Comparison of ENCODE assay signal across 12 cellular contexts in genomic region chr7:44799939-44800338, GRCh38. TPM values are rescaled to one million over a fixed set of nuclear protein-coding genes. Genes with fewer than 3 reads are reported as not detected.
A peak's percentile ranks its signal among the peaks of the same experiment; 100 is the strongest.
DNase-seq lines count a peak whose midpoint lies in the region; ATAC-seq and TF ChIP-seq lines count a peak whose summit lies in the region.
"Had no signal": no experiment of that assay in that cellular context is flagged by ENCODE, and none has a peak within 500 bp of the region (broad histone marks: within the 10 kb centered on the region; RNA-seq: fewer than 3 reads in every experiment).

No MANE protein-coding gene starts in this region.

- H4K20me1 ChIP-seq in smooth muscle cell (ENCODE audit: low read depth) = peaks cover 68% of the 10 kb centered on the region

- no peak overlapping the region for H2AFZ ChIP-seq in smooth muscle cell (ENCODE audit: low read depth)

- POLR2A ChIA-PET in GM10248 (lab: Yijun Ruan, JAX) = interaction anchor here (0.7 to 0.9 kb wide), 2 partner anchors 179 to 232 kb away, joined by 4 to 5 read pairs; no protein-coding TSS in a partner anchor

- no peak overlapping the region for H3K4me2 ChIP-seq in smooth muscle cell

- H3K9me3 ChIP-seq in RWPE2 (ENCODE audit: severe bottlenecking) (no peaks in the 10 kb centered on the region), endodermal cell (ENCODE audit: control insufficient read depth, low read length) (no peaks in the 10 kb centered on the region), smooth muscle cell (replicated peaks; ENCODE audit: low read depth) (no peaks in the 10 kb centered on the region)

- no peaks in the 10 kb centered on the region for H3K9me3 Mint-ChIP-seq in activated naive CD4-positive, alpha-beta T cell treated with anti-CD3 and anti-CD28 coated beads for 36 hours
- H3K9me3 Mint-ChIP-seq in endodermal cell = no peaks in the 10 kb centered on the region
- H3K9me3 Mint-ChIP-seq: stimulated activated memory B cell treated with anti-CD40 and anti-IgM and Interleukin-4, amounts not matched to agents 10 μg/mL and 1 μg/mL and 100 μg/mL, for 72 hours had no signal

- peak overlapping the region; percentile 0 for H3K4me3 Mint-ChIP-seq in activated naive CD4-positive, alpha-beta T cell treated with anti-CD3 and anti-CD28 coated beads for 36 hours
- peak overlapping the region; percentile 14 for H3K4me3 Mint-ChIP-seq in endodermal cell
- H3K4me3 Mint-ChIP-seq: stimulated activated memory B cell treated with anti-CD40 and anti-IgM and Interleukin-4, amounts not matched to agents 10 μg/mL and 1 μg/mL and 100 μg/mL, for 72 hours had no signal

- no peak for TF ChIP-seq CTCF in RWPE2 (IDR thresholded peaks at IDR 0.05; ENCODE audit: poor library complexity, severe bottlenecking)
- no peak for TF ChIP-seq CTCF in endodermal cell (conservative IDR thresholded peaks at IDR 0.05)
- no peak for TF ChIP-seq CTCF in smooth muscle cell (IDR thresholded peaks at IDR 0.05; ENCODE audit: borderline replicate concordance, insufficient read depth, poor library complexity, severe bottlenecking)
- TF ChIP-seq CTCF in GM10248 (IDR thresholded peaks at IDR 0.05; ENCODE audit: control extremely low read depth, extremely low read depth, low read depth, missing control alignments) = no peak

- intact Hi-C loops in activated naive CD4-positive, alpha-beta T cell treated with anti-CD3 and anti-CD28 coated beads for 36 hours (cut with micrococcal nuclease) = no loop called here

- H3K4me1 Mint-ChIP-seq in activated naive CD4-positive, alpha-beta T cell treated with anti-CD3 and anti-CD28 coated beads for 36 hours (ENCODE audit: low read depth) = peaks cover 30% of the 10 kb centered on the region
- peaks cover 11% of the 10 kb centered on the region for H3K4me1 Mint-ChIP-seq in endodermal cell

- H3K9ac ChIP-seq in endodermal cell (ENCODE audit: extremely low read depth, low read length, poor library complexity, severe bottlenecking) (no peak overlapping the region), smooth muscle cell (ENCODE audit: low read depth) (no peak overlapping the region)

- H3K27me3 ChIP-seq in RWPE2 (ENCODE audit: insufficient read depth, poor library complexity, severe bottlenecking) (no peaks in the 10 kb centered on the region), endodermal cell (ENCODE audit: control insufficient read depth, insufficient read depth, low read length, poor library complexity, severe bottlenecking) (no peaks in the 10 kb centered on the region), smooth muscle cell (ENCODE audit: low read depth) (no peaks in the 10 kb centered on the region)

- H3K36me3 Mint-ChIP-seq in activated naive CD4-positive, alpha-beta T cell treated with anti-CD3 and anti-CD28 coated beads for 36 hours (ENCODE audit: low read depth) = peaks cover 54% of the 10 kb centered on the region
- peaks cover 59% of the 10 kb centered on the region for H3K36me3 Mint-ChIP-seq in endodermal cell (ENCODE audit: low read depth)

- peaks cover 14% of the 10 kb centered on the region for H3K4me1 ChIP-seq in RWPE2 (ENCODE audit: insufficient read depth, poor library complexity, severe bottlenecking)
- peaks cover 3% of the 10 kb centered on the region for H3K4me1 ChIP-seq in endodermal cell (ENCODE audit: control insufficient read depth, insufficient read depth, low read length)
- H3K4me1 ChIP-seq in smooth muscle cell (ENCODE audit: low read depth) = peaks cover 14% of the 10 kb centered on the region

- H3K4me3 ChIP-seq in RWPE2 (ENCODE audit: severe bottlenecking) = no peak overlapping the region
- H3K4me3 ChIP-seq in endodermal cell (ENCODE audit: low read length) = no peak overlapping the region
- H3K4me3 ChIP-seq in smooth muscle cell = no peak overlapping the region

- H3K27ac Mint-ChIP-seq in activated naive CD4-positive, alpha-beta T cell treated with anti-CD3 and anti-CD28 coated beads for 36 hours = peak overlapping the region; percentile 32
- peak overlapping the region; percentile 18 for H3K27ac Mint-ChIP-seq in endodermal cell
- H3K27ac Mint-ChIP-seq: stimulated activated memory B cell treated with anti-CD40 and anti-IgM and Interleukin-4, amounts not matched to agents 10 μg/mL and 1 μg/mL and 100 μg/mL, for 72 hours had no signal

- ATAC-seq in RWPE2 (ENCODE audit: low read depth) (no peak), GM21381 (IDR thresholded peaks at IDR 0.05; ENCODE audit: unreplicated experiment) (no peak)
- ATAC-seq: HCT116; stimulated activated memory B cell treated with anti-CD40 and anti-IgM and Interleukin-4, amounts not matched to agents 10 μg/mL and 1 μg/mL and 100 μg/mL, for 72 hours had no signal

- WGBS in endodermal cell (ENCODE audit: insufficient coverage in 1 of 2, insufficient read length in 1 of 2), 2 experiments = 74 to 97% methylated on average over 3 to 4 of the region's 4 CpGs
- 74% methylated on average over 4 of the region's 4 CpGs for WGBS in smooth muscle cell (ENCODE audit: low lambda C conversion rate)

- DNase-seq in activated naive CD4-positive, alpha-beta T cell treated with anti-CD3 and anti-CD28 coated beads for 36 hours = no peak
- DNase-seq in activated naive CD4-positive, alpha-beta T cell treated with Interleukin-2 at 50 U/mL for 16 hours = no peak
- no peak for DNase-seq in RWPE2 (ENCODE audit: low spot score)
- DNase-seq in endodermal cell = no peak
- no peak for DNase-seq in smooth muscle cell (lab: John Stamatoyannopoulos, UW; ENCODE audit: unreplicated experiment)
- no peak for DNase-seq in middle frontal gyrus (ENCODE audit: extremely low spot score, low spot score)
- DNase-seq in GM10248 (ENCODE audit: extremely low spot score) = no peak
- DNase-seq: NCI-H1417 treated with DMSO at 0.1 percent for 48 hours, NCI-H510A had no signal

- H3K27me3 Mint-ChIP-seq in activated naive CD4-positive, alpha-beta T cell treated with anti-CD3 and anti-CD28 coated beads for 36 hours (ENCODE audit: low read depth) = no peaks in the 10 kb centered on the region
- H3K27me3 Mint-ChIP-seq in endodermal cell (ENCODE audit: insufficient read depth) = no peaks in the 10 kb centered on the region
- H3K27me3 Mint-ChIP-seq: stimulated activated memory B cell treated with anti-CD40 and anti-IgM and Interleukin-4, amounts not matched to agents 10 μg/mL and 1 μg/mL and 100 μg/mL, for 72 hours had no signal

- H3K27ac ChIP-seq in RWPE2 (ENCODE audit: poor library complexity, severe bottlenecking) = peak overlapping the region; percentile 97
- no peak overlapping the region for H3K27ac ChIP-seq in endodermal cell (ENCODE audit: low read depth, low read length)
- peak overlapping the region; percentile 99 for H3K27ac ChIP-seq in smooth muscle cell (ENCODE audit: low read depth)

- H3F3A ChIP-seq in smooth muscle cell (ENCODE audit: low read depth) = peaks cover 39% of the 10 kb centered on the region

- H3K36me3 ChIP-seq in RWPE2 (ENCODE audit: low read depth) (peaks cover 67% of the 10 kb centered on the region), endodermal cell (ENCODE audit: control insufficient read depth, insufficient read depth, low read length) (peaks cover 62% of the 10 kb centered on the region), smooth muscle cell (ENCODE audit: low read depth) (peaks cover 12% of the 10 kb centered on the region)

- CTCF ChIA-PET in activated naive CD4-positive, alpha-beta T cell treated with anti-CD3 and anti-CD28 coated beads for 36 hours (lab: Charles Lee) = interaction anchor here (0.6 kb wide), 1 partner anchor 100 kb away, joined by 3 read pairs; no protein-coding TSS in a partner anchor
- CTCF ChIA-PET in GM10248 (lab: Yijun Ruan, JAX) = interaction anchor here (0.8 to 4.4 kb wide), 4 partner anchors 9 to 198 kb away, joined by 3 to 24 read pairs (median 3); partner anchors contain the start of gene H2AZ2

- peaks cover 42% of the 10 kb centered on the region for H3K79me2 ChIP-seq in smooth muscle cell (ENCODE audit: low read depth)

RNA-seq across cellular contexts. Expression of gene PPIA, which starts 3.5 kb away (rescaled TPM):
- 1,000 to 10,000 TPM; 3,406 to 3,423 TPM for total RNA-seq in activated naive CD4-positive, alpha-beta T cell treated with anti-CD3 and anti-CD28 coated beads for 36 hours
- total RNA-seq in endodermal cell (1,000 to 10,000 TPM; 1,857 to 1,899 TPM), smooth muscle cell (3,153 and 3,434 TPM in 2 replicates)
- 2,447 TPM for polyA plus RNA-seq in endodermal cell (2013, experiment 1 of 2)
- polyA plus RNA-seq in endodermal cell (2013, experiment 2 of 2) = 2,352 TPM
- 2,853 and 2,990 TPM in 2 replicates for polyA plus RNA-seq in smooth muscle cell

RNA-seq across cellular contexts. Expression of gene H2AZ2, which starts 47.9 kb away (rescaled TPM):
- total RNA-seq in activated naive CD4-positive, alpha-beta T cell treated with anti-CD3 and anti-CD28 coated beads for 36 hours = 100 to 1,000 TPM; 344 to 361 TPM
- total RNA-seq in endodermal cell (100 to 1,000 TPM; 179 to 201 TPM), smooth muscle cell (135 and 143 TPM in 2 replicates)
- 297 TPM for polyA plus RNA-seq in endodermal cell (2013, experiment 1 of 2)
- polyA plus RNA-seq in endodermal cell (2013, experiment 2 of 2) = 283 TPM
- polyA plus RNA-seq in smooth muscle cell = 117 and 122 TPM in 2 replicates

RNA-seq across cellular contexts. Expression of gene ZMIZ2, which starts 51.3 kb away (rescaled TPM):
- total RNA-seq in activated naive CD4-positive, alpha-beta T cell treated with anti-CD3 and anti-CD28 coated beads for 36 hours = 10 to 100 TPM; 83.1 to 86.5 TPM
- total RNA-seq in endodermal cell = 10 to 100 TPM; 85.6 to 98.2 TPM
- 92.0 TPM for polyA plus RNA-seq in endodermal cell (2013, experiment 1 of 2)
- 76.1 TPM for polyA plus RNA-seq in endodermal cell (2013, experiment 2 of 2)
- 5.7 and 8.8 TPM in 2 replicates for total RNA-seq in smooth muscle cell
- polyA plus RNA-seq in smooth muscle cell = 17.2 and 34.8 TPM in 2 replicates
